Comparison of ENCODE assay signal across 1 cellular context in the genomic region with DNA sequence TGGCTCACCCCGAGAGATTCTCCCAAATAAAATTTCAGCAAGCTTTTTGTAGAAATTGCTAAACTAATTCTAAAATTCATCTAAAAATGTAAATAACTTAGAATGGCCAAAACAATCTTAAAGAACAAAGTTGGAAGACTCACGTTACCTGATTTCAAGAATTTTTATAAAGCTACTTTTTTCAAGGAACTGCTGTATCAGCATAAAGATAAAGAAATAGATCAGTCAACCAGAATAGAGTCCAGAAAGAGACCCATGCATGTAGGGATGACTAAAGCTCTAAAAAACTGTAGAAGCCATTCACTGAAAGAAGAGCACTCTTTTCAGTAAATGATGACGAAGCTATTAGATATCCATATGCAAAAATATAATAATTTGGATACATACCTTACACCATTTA.
TF ChIP-seq lines count a peak whose summit lies in the region.

No MANE protein-coding gene starts in this region.

TF ChIP-seq in K562, 482 proteins besides CTCF, POLR2A, EP300 and RAD21 (continued from another document):
- TF ChIP-seq C11orf30 (IDR thresholded peaks at IDR 0.05; ENCODE audit: low read depth): peak; percentile 57; the same call in 1 of the 2 replicates
- TF ChIP-seq, protein P1, sequence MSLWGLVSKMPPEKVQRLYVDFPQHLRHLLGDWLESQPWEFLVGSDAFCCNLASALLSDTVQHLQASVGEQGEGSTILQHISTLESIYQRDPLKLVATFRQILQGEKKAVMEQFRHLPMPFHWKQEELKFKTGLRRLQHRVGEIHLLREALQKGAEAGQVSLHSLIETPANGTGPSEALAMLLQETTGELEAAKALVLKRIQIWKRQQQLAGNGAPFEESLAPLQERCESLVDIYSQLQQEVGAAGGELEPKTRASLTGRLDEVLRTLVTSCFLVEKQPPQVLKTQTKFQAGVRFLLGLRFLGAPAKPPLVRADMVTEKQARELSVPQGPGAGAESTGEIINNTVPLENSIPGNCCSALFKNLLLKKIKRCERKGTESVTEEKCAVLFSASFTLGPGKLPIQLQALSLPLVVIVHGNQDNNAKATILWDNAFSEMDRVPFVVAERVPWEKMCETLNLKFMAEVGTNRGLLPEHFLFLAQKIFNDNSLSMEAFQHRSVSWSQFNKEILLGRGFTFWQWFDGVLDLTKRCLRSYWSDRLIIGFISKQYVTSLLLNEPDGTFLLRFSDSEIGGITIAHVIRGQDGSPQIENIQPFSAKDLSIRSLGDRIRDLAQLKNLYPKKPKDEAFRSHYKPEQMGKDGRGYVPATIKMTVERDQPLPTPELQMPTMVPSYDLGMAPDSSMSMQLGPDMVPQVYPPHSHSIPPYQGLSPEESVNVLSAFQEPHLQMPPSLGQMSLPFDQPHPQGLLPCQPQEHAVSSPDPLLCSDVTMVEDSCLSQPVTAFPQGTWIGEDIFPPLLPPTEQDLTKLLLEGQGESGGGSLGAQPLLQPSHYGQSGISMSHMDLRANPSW (CRISPR knock-in tag; IDR thresholded peaks at IDR 0.05): no peak
- no peak for TF ChIP-seq XRCC5 (IDR thresholded peaks at IDR 0.05; ENCODE audit: low read depth, low read length)
- TF ChIP-seq, protein P2, sequence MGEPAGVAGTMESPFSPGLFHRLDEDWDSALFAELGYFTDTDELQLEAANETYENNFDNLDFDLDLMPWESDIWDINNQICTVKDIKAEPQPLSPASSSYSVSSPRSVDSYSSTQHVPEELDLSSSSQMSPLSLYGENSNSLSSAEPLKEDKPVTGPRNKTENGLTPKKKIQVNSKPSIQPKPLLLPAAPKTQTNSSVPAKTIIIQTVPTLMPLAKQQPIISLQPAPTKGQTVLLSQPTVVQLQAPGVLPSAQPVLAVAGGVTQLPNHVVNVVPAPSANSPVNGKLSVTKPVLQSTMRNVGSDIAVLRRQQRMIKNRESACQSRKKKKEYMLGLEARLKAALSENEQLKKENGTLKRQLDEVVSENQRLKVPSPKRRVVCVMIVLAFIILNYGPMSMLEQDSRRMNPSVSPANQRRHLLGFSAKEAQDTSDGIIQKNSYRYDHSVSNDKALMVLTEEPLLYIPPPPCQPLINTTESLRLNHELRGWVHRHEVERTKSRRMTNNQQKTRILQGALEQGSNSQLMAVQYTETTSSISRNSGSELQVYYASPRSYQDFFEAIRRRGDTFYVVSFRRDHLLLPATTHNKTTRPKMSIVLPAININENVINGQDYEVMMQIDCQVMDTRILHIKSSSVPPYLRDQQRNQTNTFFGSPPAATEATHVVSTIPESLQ (CRISPR knock-in tag; IDR thresholded peaks at IDR 0.05): no peak
- TF ChIP-seq ZNF316 (IDR thresholded peaks at IDR 0.05): peak; percentile 73
- peak; percentile 79 for TF ChIP-seq MAFF (IDR thresholded peaks at IDR 0.05; ENCODE audit: low read length)
- peak; percentile 80 for TF ChIP-seq MAFK (IDR thresholded peaks at IDR 0.05; ENCODE audit: low read length)
